In genomic region chr6:108626777-108627176, GRCh38 we compare ENCODE assay signal across 22 cellular contexts.
DNase-seq lines count a peak whose midpoint lies in the region; ATAC-seq and TF ChIP-seq lines count a peak whose summit lies in the region.
"Had no signal": no experiment of that assay in that cellular context is flagged by ENCODE, and none has a peak within 500 bp of the region (broad histone marks: within the 10 kb centered on the region; RNA-seq: fewer than 3 reads in every experiment).

No MANE protein-coding gene starts in this region.

- H3K4me1 Mint-ChIP-seq in natural killer cell treated with Interleukin-12 subunit alpha and Interleukin-12 subunit beta and Interleukin-15 and Interleukin-18, amount 100 ng/mL, for 72 hours (ENCODE audit: low read depth in 2 of 2), result peaks cover 67 to 69% of the 10 kb centered on the region in 2 donors
- H3K4me1 Mint-ChIP-seq in natural killer cell (peaks cover 81 to 82% of the 10 kb centered on the region in 2 donors), WTC11 (peaks cover 63% of the 10 kb centered on the region), mesothelial cell of epicardium (peaks cover 77% of the 10 kb centered on the region)

- H3K36me3 Mint-ChIP-seq in natural killer cell treated with Interleukin-12 subunit alpha and Interleukin-12 subunit beta and Interleukin-15 and Interleukin-18, amount 100 ng/mL, for 72 hours, result no peaks in the 10 kb centered on the region
- H3K36me3 Mint-ChIP-seq in natural killer cell (no peaks in the 10 kb centered on the region), WTC11 (no peaks in the 10 kb centered on the region), mesothelial cell of epicardium (no peaks in the 10 kb centered on the region)

- CTCF ChIA-PET in WTC11 (lab: Charles Lee), result no interaction called here

- H3K9me3 Mint-ChIP-seq in natural killer cell treated with Interleukin-12 subunit alpha and Interleukin-12 subunit beta and Interleukin-15 and Interleukin-18, amount 100 ng/mL, for 72 hours, result no peaks in the 10 kb centered on the region
- H3K9me3 Mint-ChIP-seq in natural killer cell, result no peaks in the 10 kb centered on the region
- no peaks in the 10 kb centered on the region for H3K9me3 Mint-ChIP-seq in WTC11
- no peaks in the 10 kb centered on the region for H3K9me3 Mint-ChIP-seq in mesothelial cell of epicardium
- H3K9me3 Mint-ChIP-seq: CD8-positive, alpha-beta T cell; H9 had no signal

- peak overlapping the region; percentile 75 for H3K4me3 Mint-ChIP-seq in natural killer cell treated with Interleukin-12 subunit alpha and Interleukin-12 subunit beta and Interleukin-15 and Interleukin-18, amount 100 ng/mL, for 72 hours
- H3K4me3 Mint-ChIP-seq in natural killer cell (no peak overlapping the region), WTC11 (no peak overlapping the region), mesothelial cell of epicardium (no peak overlapping the region)
- H3K4me3 Mint-ChIP-seq: CD8-positive, alpha-beta T cell; H9 had no signal

- peak overlapping the region; percentile 80 to 90 for H3K27ac Mint-ChIP-seq in natural killer cell treated with Interleukin-12 subunit alpha and Interleukin-12 subunit beta and Interleukin-15 and Interleukin-18, amount 100 ng/mL, for 72 hours
- H3K27ac Mint-ChIP-seq in natural killer cell, result no peak overlapping the region
- peak overlapping the region; percentile 30; the same call in 1 of the 2 replicates for H3K27ac Mint-ChIP-seq in WTC11
- peak overlapping the region; percentile 11 for H3K27ac Mint-ChIP-seq in mesothelial cell of epicardium
- H3K27ac Mint-ChIP-seq: CD8-positive, alpha-beta T cell had no signal

- TF ChIP-seq CTCF in natural killer cell (IDR thresholded peaks at IDR 0.05), result no peak
- no peak for TF ChIP-seq CTCF in WTC11 (IDR thresholded peaks at IDR 0.05)
- TF ChIP-seq CTCF in mesothelial cell of epicardium (IDR thresholded peaks at IDR 0.05; ENCODE audit: unreplicated experiment), result no peak

- no peak for DNase-seq in natural killer cell treated with Interleukin-12 subunit alpha and Interleukin-12 subunit beta and Interleukin-15 and Interleukin-18, amount 100 ng/mL, for 72 hours (ENCODE audit: low spot score)
- DNase-seq in natural killer cell, result no peak
- DNase-seq in WTC11 (ENCODE audit: low spot score), result no peak
- DNase-seq in mesothelial cell of epicardium (ENCODE audit: low spot score in 2 of 2, unreplicated experiment in 2 of 2), result no peak
- DNase-seq in anterior cingulate cortex (lab: John Stamatoyannopoulos, UW), result no peak
- no peak for DNase-seq in occipital lobe (lab: John Stamatoyannopoulos, UW)
- DNase-seq in superior temporal gyrus (ENCODE audit: extremely low spot score), result no peak
- DNase-seq: Calu3; CD8-positive, alpha-beta T cell; GF-D8; H9; Kasumi-1; NCI-H1694 treated with DMSO at 0.1 percent for 48 hours; NCI-H2107; NCI-H2227 treated with DMSO at 0.1 percent for 48 hours; NCI-H524; NK-92 treated with Interleukin-12 subunit alpha and Interleukin-12 subunit beta, amount 100 ng/mL, for 24 hours; OCI-M1; RPMI8226; SHP77 treated with DMSO at 0.1 percent for 48 hours had no signal

- no peak for ATAC-seq in natural killer cell treated with Interleukin-12 subunit alpha and Interleukin-12 subunit beta and Interleukin-15 and Interleukin-18, amount 100 ng/mL, for 72 hours
- no peak for ATAC-seq in natural killer cell
- no peak for ATAC-seq in WTC11
- ATAC-seq: A549; CD8-positive, alpha-beta T cell; SK-N-SH treated with all-trans-retinoic acid at 6 μM for 48 hours had no signal

- intact Hi-C loops in natural killer cell (cut with micrococcal nuclease), result no loop called here

- POLR2A ChIA-PET in WTC11 (lab: Charles Lee), result no interaction called here

- no peaks in the 10 kb centered on the region for H3K27me3 Mint-ChIP-seq in natural killer cell treated with Interleukin-12 subunit alpha and Interleukin-12 subunit beta and Interleukin-15 and Interleukin-18, amount 100 ng/mL, for 72 hours
- H3K27me3 Mint-ChIP-seq in natural killer cell (ENCODE audit: low read depth in 2 of 2), result no peaks in the 10 kb centered on the region
- H3K27me3 Mint-ChIP-seq in WTC11 (ENCODE audit: low read depth), result no peaks in the 10 kb centered on the region
- H3K27me3 Mint-ChIP-seq in mesothelial cell of epicardium (ENCODE audit: low read depth), result no peaks in the 10 kb centered on the region

TF ChIP-seq in WTC11, 78 proteins besides CTCF, POLR2A, EP300 and RAD21 (continues in another document):
- TF ChIP-seq SP1 (CRISPR knock-in tag; conservative IDR thresholded peaks at IDR 0.05) (no peak), ZNF317 (CRISPR knock-in tag; IDR thresholded peaks at IDR 0.05; ENCODE audit: borderline replicate concordance, low read depth) (no peak), ARID4B (CRISPR knock-in tag; IDR thresholded peaks at IDR 0.05; ENCODE audit: borderline replicate concordance) (no peak), PRRX2 (CRISPR knock-in tag; IDR thresholded peaks at IDR 0.05) (no peak), ATF3 (CRISPR knock-in tag; conservative IDR thresholded peaks at IDR 0.05) (no peak), FOXP1 (CRISPR knock-in tag; IDR thresholded peaks at IDR 0.05; ENCODE audit: borderline replicate concordance) (no peak), E2F4 (CRISPR knock-in tag; IDR thresholded peaks at IDR 0.05; ENCODE audit: borderline replicate concordance, low read depth) (no peak), ZBTB43 (CRISPR knock-in tag; IDR thresholded peaks at IDR 0.05) (no peak), PREB (CRISPR knock-in tag; IDR thresholded peaks at IDR 0.05; ENCODE audit: borderline replicate concordance) (no peak)

Comparison
In these comparisons a context has a peak if more than half of its experiments do, and no peak if none do; other contexts are left out.
1. H3K27ac Mint-ChIP-seq: peak in natural killer cell treated with Interleukin-12 subunit alpha and Interleukin-12 subunit beta and Interleukin-15 and Interleukin-18, amount 100 ng/mL, for 72 hours (2 of 2), WTC11 (single experiment) and mesothelial cell of epicardium (single experiment); none in natural killer cell (0 of 2).